In the genomic region with DNA sequence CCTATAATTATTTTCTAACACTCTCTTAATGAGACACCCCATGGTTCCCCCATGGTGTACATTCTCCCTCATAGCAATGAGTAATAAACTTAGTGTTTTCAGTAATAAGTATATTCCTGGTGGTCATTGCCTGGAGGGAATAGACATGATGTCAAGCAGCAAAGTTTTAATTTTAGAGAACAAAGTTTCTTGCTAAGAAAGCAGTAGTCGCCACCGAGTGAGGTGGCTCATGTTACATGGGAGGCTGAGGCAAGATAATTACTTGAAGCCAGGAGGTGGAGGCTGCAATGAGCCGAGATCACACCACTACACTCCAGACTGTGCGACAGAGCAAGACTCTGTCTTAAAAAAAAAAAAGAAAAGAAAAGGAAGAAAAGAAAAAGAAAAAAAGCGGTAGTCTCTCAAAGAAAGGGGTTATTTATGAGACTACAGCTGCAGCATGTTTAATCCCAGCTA, we compare ENCODE assay signal across 2 cellular contexts.
A peak's percentile ranks its signal among the peaks of the same experiment; 100 is the strongest.
TF ChIP-seq lines count a peak whose summit lies in the region.

No MANE protein-coding gene starts in this region.

TF ChIP-seq in HEK293, 187 proteins besides CTCF, POLR2A, EP300 and RAD21 (continued from another document and continues in another):
- TF ChIP-seq, protein P1, sequence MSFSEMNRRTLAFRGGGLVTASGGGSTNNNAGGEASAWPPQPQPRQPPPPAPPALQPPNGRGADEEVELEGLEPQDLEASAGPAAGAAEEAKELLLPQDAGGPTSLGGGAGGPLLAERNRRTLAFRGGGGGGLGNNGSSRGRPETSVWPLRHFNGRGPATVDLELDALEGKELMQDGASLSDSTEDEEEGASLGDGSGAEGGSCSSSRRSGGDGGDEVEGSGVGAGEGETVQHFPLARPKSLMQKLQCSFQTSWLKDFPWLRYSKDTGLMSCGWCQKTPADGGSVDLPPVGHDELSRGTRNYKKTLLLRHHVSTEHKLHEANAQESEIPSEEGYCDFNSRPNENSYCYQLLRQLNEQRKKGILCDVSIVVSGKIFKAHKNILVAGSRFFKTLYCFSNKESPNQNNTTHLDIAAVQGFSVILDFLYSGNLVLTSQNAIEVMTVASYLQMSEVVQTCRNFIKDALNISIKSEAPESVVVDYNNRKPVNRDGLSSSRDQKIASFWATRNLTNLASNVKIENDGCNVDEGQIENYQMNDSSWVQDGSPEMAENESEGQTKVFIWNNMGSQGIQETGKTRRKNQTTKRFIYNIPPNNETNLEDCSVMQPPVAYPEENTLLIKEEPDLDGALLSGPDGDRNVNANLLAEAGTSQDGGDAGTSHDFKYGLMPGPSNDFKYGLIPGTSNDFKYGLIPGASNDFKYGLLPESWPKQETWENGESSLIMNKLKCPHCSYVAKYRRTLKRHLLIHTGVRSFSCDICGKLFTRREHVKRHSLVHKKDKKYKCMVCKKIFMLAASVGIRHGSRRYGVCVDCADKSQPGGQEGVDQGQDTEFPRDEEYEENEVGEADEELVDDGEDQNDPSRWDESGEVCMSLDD (tag by site-specific recombination; IDR thresholded peaks at IDR 0.05), result no peak
- TF ChIP-seq, protein P2, sequence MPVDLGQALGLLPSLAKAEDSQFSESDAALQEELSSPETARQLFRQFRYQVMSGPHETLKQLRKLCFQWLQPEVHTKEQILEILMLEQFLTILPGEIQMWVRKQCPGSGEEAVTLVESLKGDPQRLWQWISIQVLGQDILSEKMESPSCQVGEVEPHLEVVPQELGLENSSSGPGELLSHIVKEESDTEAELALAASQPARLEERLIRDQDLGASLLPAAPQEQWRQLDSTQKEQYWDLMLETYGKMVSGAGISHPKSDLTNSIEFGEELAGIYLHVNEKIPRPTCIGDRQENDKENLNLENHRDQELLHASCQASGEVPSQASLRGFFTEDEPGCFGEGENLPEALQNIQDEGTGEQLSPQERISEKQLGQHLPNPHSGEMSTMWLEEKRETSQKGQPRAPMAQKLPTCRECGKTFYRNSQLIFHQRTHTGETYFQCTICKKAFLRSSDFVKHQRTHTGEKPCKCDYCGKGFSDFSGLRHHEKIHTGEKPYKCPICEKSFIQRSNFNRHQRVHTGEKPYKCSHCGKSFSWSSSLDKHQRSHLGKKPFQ (tag by site-specific recombination; IDR thresholded peaks at IDR 0.05), result peak; percentile 94
- TF ChIP-seq ZNF629 (tag by site-specific recombination; IDR thresholded peaks at IDR 0.05) (peak; percentile 42), ZEB2 (tag by site-specific recombination; IDR thresholded peaks at IDR 0.05) (peak; percentile 43; the same call in 1 of the 2 replicates), ZNF335 (tag by site-specific recombination; conservative IDR thresholded peaks at IDR 0.05) (peak; percentile 43; the same call in 1 of the 2 replicates), ZNF184 (tag by site-specific recombination; IDR thresholded peaks at IDR 0.05) (0 out of 2 replicates have a peak, but pooled peaks have one; percentile 9), ZNF596 (tag by site-specific recombination; IDR thresholded peaks at IDR 0.05) (no peak), ZNF10 (tag by site-specific recombination; IDR thresholded peaks at IDR 0.05) (0 out of 2 replicates have a peak, but pooled peaks have one; percentile 44), ZIC2 (tag by site-specific recombination; IDR thresholded peaks at IDR 0.05) (peak; percentile 28), SP7 (tag by site-specific recombination; IDR thresholded peaks at IDR 0.05) (peak; percentile 96), ZNF600 (tag by site-specific recombination; IDR thresholded peaks at IDR 0.05) (peak; percentile 71), GLIS2 (tag by site-specific recombination; IDR thresholded peaks at IDR 0.05) (no peak), ZBTB17 (tag by site-specific recombination; IDR thresholded peaks at IDR 0.05) (peak; percentile 56)
- TF ChIP-seq, protein P3, sequence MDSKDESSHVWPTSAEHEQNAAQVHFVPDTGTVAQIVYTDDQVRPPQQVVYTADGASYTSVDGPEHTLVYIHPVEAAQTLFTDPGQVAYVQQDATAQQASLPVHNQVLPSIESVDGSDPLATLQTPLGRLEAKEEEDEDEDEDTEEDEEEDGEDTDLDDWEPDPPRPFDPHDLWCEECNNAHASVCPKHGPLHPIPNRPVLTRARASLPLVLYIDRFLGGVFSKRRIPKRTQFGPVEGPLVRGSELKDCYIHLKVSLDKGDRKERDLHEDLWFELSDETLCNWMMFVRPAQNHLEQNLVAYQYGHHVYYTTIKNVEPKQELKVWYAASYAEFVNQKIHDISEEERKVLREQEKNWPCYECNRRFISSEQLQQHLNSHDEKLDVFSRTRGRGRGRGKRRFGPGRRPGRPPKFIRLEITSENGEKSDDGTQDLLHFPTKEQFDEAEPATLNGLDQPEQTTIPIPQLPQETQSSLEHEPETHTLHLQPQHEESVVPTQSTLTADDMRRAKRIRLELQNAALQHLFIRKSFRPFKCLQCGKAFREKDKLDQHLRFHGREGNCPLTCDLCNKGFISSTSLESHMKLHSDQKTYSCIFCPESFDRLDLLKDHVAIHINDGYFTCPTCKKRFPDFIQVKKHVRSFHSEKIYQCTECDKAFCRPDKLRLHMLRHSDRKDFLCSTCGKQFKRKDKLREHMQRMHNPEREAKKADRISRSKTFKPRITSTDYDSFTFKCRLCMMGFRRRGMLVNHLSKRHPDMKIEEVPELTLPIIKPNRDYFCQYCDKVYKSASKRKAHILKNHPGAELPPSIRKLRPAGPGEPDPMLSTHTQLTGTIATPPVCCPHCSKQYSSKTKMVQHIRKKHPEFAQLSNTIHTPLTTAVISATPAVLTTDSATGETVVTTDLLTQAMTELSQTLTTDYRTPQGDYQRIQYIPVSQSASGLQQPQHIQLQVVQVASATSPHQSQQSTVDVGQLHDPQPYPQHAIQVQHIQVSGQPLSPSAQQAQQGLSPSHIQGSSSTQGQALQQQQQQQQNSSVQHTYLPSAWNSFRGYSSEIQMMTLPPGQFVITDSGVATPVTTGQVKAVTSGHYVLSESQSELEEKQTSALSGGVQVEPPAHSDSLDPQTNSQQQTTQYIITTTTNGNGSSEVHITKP (tag by site-specific recombination; IDR thresholded peaks at IDR 0.05), result peak; percentile 63
- TF ChIP-seq, protein P4, sequence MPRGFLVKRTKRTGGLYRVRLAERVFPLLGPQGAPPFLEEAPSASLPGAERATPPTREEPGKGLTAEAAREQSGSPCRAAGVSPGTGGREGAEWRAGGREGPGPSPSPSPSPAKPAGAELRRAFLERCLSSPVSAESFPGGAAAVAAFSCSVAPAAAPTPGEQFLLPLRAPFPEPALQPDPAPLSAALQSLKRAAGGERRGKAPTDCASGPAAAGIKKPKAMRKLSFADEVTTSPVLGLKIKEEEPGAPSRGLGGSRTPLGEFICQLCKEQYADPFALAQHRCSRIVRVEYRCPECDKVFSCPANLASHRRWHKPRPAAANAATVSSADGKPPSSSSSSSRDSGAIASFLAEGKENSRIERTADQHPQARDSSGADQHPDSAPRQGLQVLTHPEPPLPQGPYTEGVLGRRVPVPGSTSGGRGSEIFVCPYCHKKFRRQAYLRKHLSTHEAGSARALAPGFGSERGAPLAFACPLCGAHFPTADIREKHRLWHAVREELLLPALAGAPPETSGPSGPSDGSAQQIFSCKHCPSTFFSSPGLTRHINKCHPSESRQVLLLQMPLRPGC (tag by site-specific recombination; IDR thresholded peaks at IDR 0.05), result 0 out of 2 replicates have a peak, but pooled peaks have one; percentile 11

TF ChIP-seq in SK-N-SH treated with all-trans-retinoic acid at 6 μM for 48 hours, 23 proteins besides CTCF, POLR2A, EP300 and RAD21 (continued from another document):
- no peak for TF ChIP-seq BACH2 (CRISPR knock-in tag; IDR thresholded peaks at IDR 0.05; ENCODE audit: borderline replicate concordance)
- no peak for TF ChIP-seq CSDC2 (CRISPR knock-in tag; IDR thresholded peaks at IDR 0.05)
TF ChIP-seq in SK-N-SH treated with all-trans-retinoic acid at 6 μM for 48 hours: peak in this region for 0.
